24 cellular contexts compared by ENCODE assay signal in the genomic region with DNA sequence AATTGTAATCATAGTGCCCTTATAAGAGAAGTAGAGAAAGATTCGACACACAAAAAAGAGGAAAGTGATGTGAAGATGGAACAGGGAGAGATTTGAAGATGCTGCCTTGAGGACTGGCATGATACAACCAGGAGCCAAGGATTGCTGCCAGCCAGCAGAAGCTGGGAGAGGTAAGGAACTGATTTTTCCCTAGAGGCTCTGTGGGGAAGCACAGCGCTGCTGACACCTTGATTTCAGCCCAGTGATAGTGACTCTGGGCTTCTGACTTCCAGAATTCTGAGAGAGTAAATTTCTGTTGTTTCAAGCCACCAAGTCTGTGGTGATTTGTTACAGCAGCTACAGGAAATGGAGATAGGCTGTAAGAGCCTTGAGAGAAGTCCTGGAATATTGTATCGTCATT.
DNase-seq lines count a peak whose midpoint lies in the region; ATAC-seq, FAIRE-seq and TF ChIP-seq lines count a peak whose summit lies in the region.
"Had no signal": no experiment of that assay in that cellular context is flagged by ENCODE, and none has a peak within 500 bp of the region (broad histone marks: within the 10 kb centered on the region; RNA-seq: fewer than 3 reads in every experiment).

No MANE protein-coding gene starts in this region.

- no peak overlapping the region for H3K27ac Mint-ChIP-seq in natural killer cell
- H3K27ac Mint-ChIP-seq: CD8-positive, alpha-beta T cell; IgD-negative memory B cell; T-helper 17 cell had no signal

- H3K4ac ChIP-seq in H1 (replicated peaks; ENCODE audit: insufficient read length, low read depth, low read length) (no peak overlapping the region), neuronal stem cell (ENCODE audit: low read length) (no peak overlapping the region)

- no peak overlapping the region for H3K18ac ChIP-seq in H1 (ENCODE audit: extremely low read depth, low read length)
- peak overlapping the region; percentile 7 for H3K18ac ChIP-seq in neuronal stem cell (ENCODE audit: low read length)

- H3K4me2 ChIP-seq in BLaER1 = peak overlapping the region; percentile 85
- H3K4me2 ChIP-seq in H1 (ENCODE audit: insufficient read depth in 1 of 2, low read depth in 2 of 2, low read length in 2 of 2) = no peak overlapping the region
- H3K4me2 ChIP-seq in neuronal stem cell (ENCODE audit: insufficient read depth, low read length, poor library complexity, severe bottlenecking) = no peak overlapping the region

- no peaks in the 10 kb centered on the region for H3K27me3 ChIP-seq in BLaER1
- no peaks in the 10 kb centered on the region for H3K27me3 ChIP-seq in H7 (ENCODE audit: control insufficient read depth, insufficient read depth, low read length)
- no peaks in the 10 kb centered on the region for H3K27me3 ChIP-seq in H1 (replicated peaks in 1 of 4; ENCODE audit: control insufficient read depth in 3 of 4, extremely low read depth in 1 of 4, insufficient read depth in 3 of 4, low read length in 3 of 4)
- peaks cover 0 to 3% (median 2%) of the 10 kb centered on the region in 3 experiments for H3K27me3 ChIP-seq in neuronal stem cell (ENCODE audit: control insufficient read depth in 3 of 3, insufficient read depth in 3 of 3, low read depth in 1 of 3, low read length in 3 of 3)

- ATAC-seq in natural killer cell (no peak), HG02678 (IDR thresholded peaks at IDR 0.05; ENCODE audit: unreplicated experiment) (no peak), GM21786 (IDR thresholded peaks at IDR 0.05; ENCODE audit: unreplicated experiment) (no peak)
- ATAC-seq: CD8-positive, alpha-beta T cell; T-helper 17 cell had no signal

- no peak overlapping the region for H3K27ac ChIP-seq in BLaER1
- H3K27ac ChIP-seq in H1 (ENCODE audit: low read depth, low read length) = no peak overlapping the region
- no peak overlapping the region for H3K27ac ChIP-seq in neuronal stem cell (replicated peaks; ENCODE audit: low read length)
- H3K27ac ChIP-seq: RWPE1, SK-N-MC had no signal

- H3K79me2 ChIP-seq in H1 (ENCODE audit: control insufficient read depth in 1 of 2, insufficient read depth in 2 of 2, low read length in 2 of 2) = no peaks in the 10 kb centered on the region

- H3K9me3 Mint-ChIP-seq in natural killer cell = no peaks in the 10 kb centered on the region
- H3K9me3 Mint-ChIP-seq: CD8-positive, alpha-beta T cell had no signal

- no peaks in the 10 kb centered on the region for H3K36me3 ChIP-seq in BLaER1
- no peaks in the 10 kb centered on the region for H3K36me3 ChIP-seq in H7 (replicated peaks; ENCODE audit: control insufficient read depth, insufficient read depth, low read length)
- no peaks in the 10 kb centered on the region for H3K36me3 ChIP-seq in H1 (ENCODE audit: control insufficient read depth in 2 of 4, insufficient read depth in 4 of 4, low read length in 3 of 4)
- H3K36me3 ChIP-seq in neuronal stem cell (replicated peaks in 1 of 2; ENCODE audit: control insufficient read depth in 2 of 2, insufficient read depth in 2 of 2, low read length in 2 of 2) = no peaks in the 10 kb centered on the region

- H3K9ac ChIP-seq in BLaER1 = no peak overlapping the region
- no peak overlapping the region for H3K9ac ChIP-seq in H1 (replicated peaks in 1 of 4; ENCODE audit: extremely low read depth in 1 of 4, low read depth in 3 of 4, low read length in 3 of 4)
- no peak overlapping the region for H3K9ac ChIP-seq in neuronal stem cell (ENCODE audit: low read depth, low read length, poor library complexity)

- TF ChIP-seq CTCF in H1 (IDR thresholded peaks at IDR 0.05; ENCODE audit: control extremely low read depth in 1 of 3, insufficient read depth in 1 of 3, low read depth in 1 of 3, low read length in 3 of 3) (peak; percentile 11 to 46 (median 30); a peak in 3 of 4 replicates), natural killer cell (IDR thresholded peaks at IDR 0.05) (no peak)

- TF ChIP-seq EP300 in H1 (IDR thresholded peaks at IDR 0.05; ENCODE audit: borderline replicate concordance in 1 of 2, low read depth in 2 of 2, low read length in 2 of 2) = no peak

- H3K27me3 Mint-ChIP-seq in natural killer cell (ENCODE audit: low read depth in 2 of 2) = peaks cover 0 to 6% of the 10 kb centered on the region in 2 donors

- no peaks in the 10 kb centered on the region for H3K23me2 ChIP-seq in H1 (ENCODE audit: low read depth, low read length)

- DNase-seq in H7 = peak; percentile 8
- DNase-seq in H1 (ENCODE audit: low read depth in 1 of 2, low spot score in 2 of 2) = no peak
- DNase-seq in neuronal stem cell (ENCODE audit: low spot score) = no peak
- DNase-seq in natural killer cell = no peak
- DNase-seq: Calu3; CD8-positive, alpha-beta T cell; DMS153; Karpas-422; MV-4-11; NCI-H1105 treated with DMSO at 0.1 percent for 48 hours; NCI-H2081; NCI-H2171 treated with DMSO at 0.1 percent for 48 hours; NCI-H526; SHP77 treated with DMSO at 0.1 percent for 48 hours; SW 1271; T-helper 17 cell had no signal

- no peak overlapping the region for H3K23ac ChIP-seq in H1 (ENCODE audit: insufficient read length)
- H3K23ac ChIP-seq in neuronal stem cell (ENCODE audit: low read depth, low read length, poor library complexity) = no peak overlapping the region

- no peak overlapping the region for H3K4me3 Mint-ChIP-seq in natural killer cell
- H3K4me3 Mint-ChIP-seq: CD8-positive, alpha-beta T cell; IgD-negative memory B cell; T-helper 17 cell had no signal

- POLR2A ChIA-PET in H1 (lab: Charles Lee; ENCODE audit: partially characterized antibody) = no interaction called here

- no peak overlapping the region for H3K14ac ChIP-seq in H1 (ENCODE audit: insufficient read length)
- no peak overlapping the region for H3K14ac ChIP-seq in neuronal stem cell (ENCODE audit: low read length)

- H3K79me1 ChIP-seq in H1 (ENCODE audit: low read depth, low read length) (no peaks in the 10 kb centered on the region), neuronal stem cell (ENCODE audit: low read depth, low read length) (no peaks in the 10 kb centered on the region)

- H2BK120ac ChIP-seq in H1 (replicated peaks; ENCODE audit: low read depth, low read length) (no peak overlapping the region), neuronal stem cell (ENCODE audit: low read depth, low read length) (no peak overlapping the region)

- H4K91ac ChIP-seq in H1 (replicated peaks; ENCODE audit: insufficient read length, low read length) (no peak overlapping the region), neuronal stem cell (ENCODE audit: low read depth, low read length, poor library complexity) (no peak overlapping the region)

- no peak overlapping the region for H2AK5ac ChIP-seq in H1 (ENCODE audit: low read depth, low read length)
- no peak overlapping the region for H2AK5ac ChIP-seq in neuronal stem cell (ENCODE audit: low read depth, low read length)

- H3K4me3 ChIP-seq in BLaER1 (no peak overlapping the region), H7 (ENCODE audit: insufficient read depth, low read depth, low read length) (no peak overlapping the region), H1 (ENCODE audit: extremely low read depth in 1 of 4, insufficient read depth in 2 of 4, low read depth in 3 of 4, low read length in 4 of 4) (no peak overlapping the region), neuronal stem cell (ENCODE audit: low read length in 2 of 2) (no peak overlapping the region)
- H3K4me3 ChIP-seq: SK-N-MC had no signal

- H2BK12ac ChIP-seq in H1 (ENCODE audit: low read depth, low read length) (no peak overlapping the region), neuronal stem cell (ENCODE audit: low read length) (no peak overlapping the region)

- H3K4me1 ChIP-seq in BLaER1 = peaks cover 49% of the 10 kb centered on the region
- no peaks in the 10 kb centered on the region for H3K4me1 ChIP-seq in H1 (replicated peaks in 1 of 4; ENCODE audit: control insufficient read depth in 3 of 4, insufficient read depth in 4 of 4, low read length in 3 of 4)
- peaks cover 0 to 8% of the 10 kb centered on the region in 2 donors for H3K4me1 ChIP-seq in neuronal stem cell (ENCODE audit: control insufficient read depth in 2 of 2, insufficient read depth in 1 of 2, low read depth in 1 of 2, low read length in 2 of 2)

- intact Hi-C loops in natural killer cell (cut with micrococcal nuclease) = no loop called here

- H4K5ac ChIP-seq in H1 (ENCODE audit: insufficient read length, low read depth, low read length) = no peak overlapping the region

- 86% methylated on average over 3 of the region's 3 CpGs; no CpG with 5 or more reads in 1 of the 2 experiments for WGBS in H1 (ENCODE audit: extremely low coverage in 1 of 2, insufficient coverage in 1 of 2, insufficient read length in 1 of 2, insufficient replicate concordance in 2 of 2, low coverage in 1 of 2, low lambda C conversion rate in 2 of 2, missing lambda C conversion rate in 1 of 2), 2 experiments
- no CpG with 5 or more reads among the region's 3 CpGs for WGBS in neuronal stem cell (ENCODE audit: extremely low coverage in 2 of 2, insufficient read length in 2 of 2, insufficient replicate concordance in 1 of 2), 2 donors

- H3K56ac ChIP-seq in H1 (replicated peaks; ENCODE audit: insufficient read length, low read depth, low read length) = no peak overlapping the region

- H2BK20ac ChIP-seq in H1 (ENCODE audit: low read length) = no peak overlapping the region

- CTCF ChIA-PET in H1 (lab: Charles Lee; ENCODE audit: partially characterized antibody) = interaction anchor here (0.5 to 1.6 kb wide), 8 partner anchors 9 to 387 kb away, joined by 3 to 5 read pairs (median 3); no protein-coding TSS in a partner anchor

- H2BK5ac ChIP-seq in H1 (ENCODE audit: low read depth, low read length) = no peak overlapping the region
- no peak overlapping the region for H2BK5ac ChIP-seq in neuronal stem cell (ENCODE audit: low read length)

- H4K8ac ChIP-seq in H1 (ENCODE audit: extremely low read depth, insufficient read depth, low read length) (no peak overlapping the region; the same call in 1 of the 2 replicates), neuronal stem cell (ENCODE audit: low read depth, low read length) (no peak overlapping the region)

- peak; percentile 12 to 47; a peak in 2 of 4 replicates for TF ChIP-seq RAD21 in H1 (IDR thresholded peaks at IDR 0.05 in 1 of 2, conservative IDR thresholded peaks at IDR 0.05 in 1 of 2; ENCODE audit: low read depth in 2 of 2, low read length in 2 of 2)

- H3K9me3 ChIP-seq in BLaER1 (no peaks in the 10 kb centered on the region), H1 (ENCODE audit: insufficient read depth in 2 of 2, low read depth in 1 of 2, low read length in 1 of 2) (peaks cover 0 to 3% of the 10 kb centered on the region in 2 experiments; a peak in 1 of 4 replicates), neuronal stem cell (replicated peaks in 1 of 2; ENCODE audit: control insufficient read depth in 2 of 2, insufficient read depth in 1 of 2, low read depth in 1 of 2, low read length in 2 of 2) (peaks cover 0 to 2% of the 10 kb centered on the region in 2 donors)

- H2BK15ac ChIP-seq in H1 (ENCODE audit: low read length) = no peak overlapping the region
- no peak overlapping the region for H2BK15ac ChIP-seq in neuronal stem cell (ENCODE audit: low read length)

- H4K20me1 ChIP-seq in BLaER1 = no peaks in the 10 kb centered on the region
- H4K20me1 ChIP-seq in H1 (replicated peaks in 1 of 2; ENCODE audit: control insufficient read depth in 1 of 2, insufficient read depth in 2 of 2, low read length in 2 of 2) = peaks cover 0 to 2% of the 10 kb centered on the region in 2 experiments

- no peaks in the 10 kb centered on the region for H3K36me3 Mint-ChIP-seq in natural killer cell
- H3K36me3 Mint-ChIP-seq: CD8-positive, alpha-beta T cell; IgD-negative memory B cell had no signal

- H3K4me1 Mint-ChIP-seq in natural killer cell = no peaks in the 10 kb centered on the region
- H3K4me1 Mint-ChIP-seq: IgD-negative memory B cell, T-helper 17 cell had no signal

- H2AFZ ChIP-seq in H1 (ENCODE audit: low read length) (no peak overlapping the region), neuronal stem cell (ENCODE audit: low read length) (no peak overlapping the region)

- no peak for TF ChIP-seq POLR2A in H1 (IDR thresholded peaks at IDR 0.05; ENCODE audit: control extremely low read depth in 1 of 2, low read depth in 2 of 2, low read length in 2 of 2)

- no peak for FAIRE-seq in H1 (lab: Jason Lieb, UNC)
- FAIRE-seq: GM18507, H54 had no signal
